ENCODE assay signal across 1 cellular context in the genomic region with DNA sequence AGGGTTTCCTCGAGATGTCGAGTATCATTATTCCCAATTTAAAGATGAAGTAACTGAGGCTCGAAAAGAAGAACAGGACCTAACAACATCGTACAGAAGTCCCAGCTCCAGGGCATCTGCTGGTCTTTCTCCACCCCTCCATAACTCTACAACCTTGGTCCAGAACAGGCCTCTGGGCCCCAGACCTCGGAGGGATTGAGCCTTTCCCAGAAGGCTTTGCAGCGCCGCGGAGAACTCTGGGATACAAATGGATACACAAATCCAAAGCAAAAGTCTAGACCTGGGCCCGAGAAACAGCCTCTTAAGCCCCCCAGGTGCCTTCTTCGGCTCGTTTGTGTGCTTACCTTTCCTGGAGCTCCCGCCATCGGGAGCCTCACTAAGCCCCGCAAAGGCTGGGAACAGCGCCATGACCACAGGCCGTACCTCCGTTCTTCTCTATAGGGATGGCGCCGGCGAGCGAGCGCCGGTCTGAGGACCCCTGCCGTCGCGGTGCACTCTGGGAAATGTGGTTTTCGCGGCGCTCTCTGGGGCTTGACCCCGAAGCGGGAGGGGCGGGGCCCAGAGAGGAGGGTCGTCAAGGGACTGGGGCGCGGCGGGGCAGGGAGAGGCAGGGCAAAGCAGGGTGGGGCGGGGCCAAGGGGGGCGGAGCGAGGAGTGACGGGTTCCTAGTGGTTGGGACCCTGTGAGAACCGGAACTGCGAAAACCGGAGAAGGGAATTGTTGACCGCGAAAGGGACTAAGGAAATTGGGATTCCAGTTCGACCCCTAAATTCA.
TF ChIP-seq lines count a peak whose summit lies in the region.

Gene NRDE2, minus strand, starts transcription at position 445 of the 774 bp plus-strand sequence. Its CDS starts 37 bp downstream, at position 408.

TF ChIP-seq in HepG2, 621 proteins besides CTCF, POLR2A, EP300 and RAD21 (continued from another document and continues in another):
- TF ChIP-seq MIXL1 (CRISPR knock-in tag; IDR thresholded peaks at IDR 0.05), result no peak
- TF ChIP-seq ZNF354B (CRISPR knock-in tag; IDR thresholded peaks at IDR 0.05), result no peak
- TF ChIP-seq ZMAT5 (CRISPR knock-in tag; IDR thresholded peaks at IDR 0.05; ENCODE audit: borderline replicate concordance, low read depth), result no peak
- TF ChIP-seq ZFP82 (CRISPR knock-in tag; IDR thresholded peaks at IDR 0.05; ENCODE audit: borderline replicate concordance), result peak; percentile 84; the same call in 1 of the 2 replicates
- TF ChIP-seq, protein P1, sequence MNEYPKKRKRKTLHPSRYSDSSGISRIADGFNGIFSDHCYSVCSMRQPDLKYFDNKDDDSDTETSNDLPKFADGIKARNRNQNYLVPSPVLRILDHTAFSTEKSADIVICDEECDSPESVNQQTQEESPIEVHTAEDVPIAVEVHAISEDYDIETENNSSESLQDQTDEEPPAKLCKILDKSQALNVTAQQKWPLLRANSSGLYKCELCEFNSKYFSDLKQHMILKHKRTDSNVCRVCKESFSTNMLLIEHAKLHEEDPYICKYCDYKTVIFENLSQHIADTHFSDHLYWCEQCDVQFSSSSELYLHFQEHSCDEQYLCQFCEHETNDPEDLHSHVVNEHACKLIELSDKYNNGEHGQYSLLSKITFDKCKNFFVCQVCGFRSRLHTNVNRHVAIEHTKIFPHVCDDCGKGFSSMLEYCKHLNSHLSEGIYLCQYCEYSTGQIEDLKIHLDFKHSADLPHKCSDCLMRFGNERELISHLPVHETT (CRISPR knock-in tag; conservative IDR thresholded peaks at IDR 0.05), result peak; percentile 62; the same call in 1 of the 2 replicates
- TF ChIP-seq ZNF687 (CRISPR knock-in tag; IDR thresholded peaks at IDR 0.05), result peak; percentile 91
- TF ChIP-seq ZNF121 (CRISPR knock-in tag; IDR thresholded peaks at IDR 0.05), result no peak
- no peak for TF ChIP-seq TEAD3 (CRISPR knock-in tag; optimal IDR thresholded peaks at IDR 0.05; ENCODE audit: borderline replicate concordance)
- TF ChIP-seq GFI1 (CRISPR knock-in tag; IDR thresholded peaks at IDR 0.05; ENCODE audit: borderline replicate concordance), result peak; percentile 34; the same call in 1 of the 2 replicates
- TF ChIP-seq ZFX (CRISPR knock-in tag; IDR thresholded peaks at IDR 0.05; ENCODE audit: low read depth), result peak; percentile 99
- peak; percentile 64; the same call in 1 of the 2 replicates for TF ChIP-seq EHMT2 (IDR thresholded peaks at IDR 0.05; ENCODE audit: borderline replicate concordance, low read depth, low read length)
- no peak for TF ChIP-seq ZNF773 (CRISPR knock-in tag; IDR thresholded peaks at IDR 0.05; ENCODE audit: borderline replicate concordance)
- peak; percentile 19; the same call in 1 of the 2 replicates for TF ChIP-seq ZNF768 (CRISPR knock-in tag; IDR thresholded peaks at IDR 0.05)
- TF ChIP-seq JARID2 (CRISPR knock-in tag; IDR thresholded peaks at IDR 0.05; ENCODE audit: insufficient replicate concordance), result no peak
- TF ChIP-seq, protein P2, sequence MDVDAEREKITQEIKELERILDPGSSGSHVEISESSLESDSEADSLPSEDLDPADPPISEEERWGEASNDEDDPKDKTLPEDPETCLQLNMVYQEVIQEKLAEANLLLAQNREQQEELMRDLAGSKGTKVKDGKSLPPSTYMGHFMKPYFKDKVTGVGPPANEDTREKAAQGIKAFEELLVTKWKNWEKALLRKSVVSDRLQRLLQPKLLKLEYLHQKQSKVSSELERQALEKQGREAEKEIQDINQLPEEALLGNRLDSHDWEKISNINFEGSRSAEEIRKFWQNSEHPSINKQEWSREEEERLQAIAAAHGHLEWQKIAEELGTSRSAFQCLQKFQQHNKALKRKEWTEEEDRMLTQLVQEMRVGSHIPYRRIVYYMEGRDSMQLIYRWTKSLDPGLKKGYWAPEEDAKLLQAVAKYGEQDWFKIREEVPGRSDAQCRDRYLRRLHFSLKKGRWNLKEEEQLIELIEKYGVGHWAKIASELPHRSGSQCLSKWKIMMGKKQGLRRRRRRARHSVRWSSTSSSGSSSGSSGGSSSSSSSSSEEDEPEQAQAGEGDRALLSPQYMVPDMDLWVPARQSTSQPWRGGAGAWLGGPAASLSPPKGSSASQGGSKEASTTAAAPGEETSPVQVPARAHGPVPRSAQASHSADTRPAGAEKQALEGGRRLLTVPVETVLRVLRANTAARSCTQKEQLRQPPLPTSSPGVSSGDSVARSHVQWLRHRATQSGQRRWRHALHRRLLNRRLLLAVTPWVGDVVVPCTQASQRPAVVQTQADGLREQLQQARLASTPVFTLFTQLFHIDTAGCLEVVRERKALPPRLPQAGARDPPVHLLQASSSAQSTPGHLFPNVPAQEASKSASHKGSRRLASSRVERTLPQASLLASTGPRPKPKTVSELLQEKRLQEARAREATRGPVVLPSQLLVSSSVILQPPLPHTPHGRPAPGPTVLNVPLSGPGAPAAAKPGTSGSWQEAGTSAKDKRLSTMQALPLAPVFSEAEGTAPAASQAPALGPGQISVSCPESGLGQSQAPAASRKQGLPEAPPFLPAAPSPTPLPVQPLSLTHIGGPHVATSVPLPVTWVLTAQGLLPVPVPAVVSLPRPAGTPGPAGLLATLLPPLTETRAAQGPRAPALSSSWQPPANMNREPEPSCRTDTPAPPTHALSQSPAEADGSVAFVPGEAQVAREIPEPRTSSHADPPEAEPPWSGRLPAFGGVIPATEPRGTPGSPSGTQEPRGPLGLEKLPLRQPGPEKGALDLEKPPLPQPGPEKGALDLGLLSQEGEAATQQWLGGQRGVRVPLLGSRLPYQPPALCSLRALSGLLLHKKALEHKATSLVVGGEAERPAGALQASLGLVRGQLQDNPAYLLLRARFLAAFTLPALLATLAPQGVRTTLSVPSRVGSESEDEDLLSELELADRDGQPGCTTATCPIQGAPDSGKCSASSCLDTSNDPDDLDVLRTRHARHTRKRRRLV (CRISPR knock-in tag; IDR thresholded peaks at IDR 0.05), result peak; percentile 70; the same call in 1 of the 2 replicates
- TF ChIP-seq ZNF160 (CRISPR knock-in tag; IDR thresholded peaks at IDR 0.05), result no peak
- peak; percentile 35; the same call in 1 of the 2 replicates for TF ChIP-seq GATAD2A (CRISPR knock-in tag; IDR thresholded peaks at IDR 0.05)
- TF ChIP-seq ATF1 (CRISPR knock-in tag; IDR thresholded peaks at IDR 0.05), result peak; percentile 11; the same call in 1 of the 2 replicates
- TF ChIP-seq KLF15 (CRISPR knock-in tag; IDR thresholded peaks at IDR 0.05; ENCODE audit: borderline replicate concordance), result no peak
- TF ChIP-seq, protein P3, sequence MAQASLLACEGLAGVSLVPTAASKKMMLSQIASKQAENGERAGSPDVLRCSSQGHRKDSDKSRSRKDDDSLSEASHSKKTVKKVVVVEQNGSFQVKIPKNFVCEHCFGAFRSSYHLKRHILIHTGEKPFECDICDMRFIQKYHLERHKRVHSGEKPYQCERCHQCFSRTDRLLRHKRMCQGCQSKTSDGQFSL (CRISPR knock-in tag; IDR thresholded peaks at IDR 0.05), result no peak
- TF ChIP-seq MXD3 (CRISPR knock-in tag; IDR thresholded peaks at IDR 0.05), result no peak
- no peak for TF ChIP-seq ZNF512 (CRISPR knock-in tag; IDR thresholded peaks at IDR 0.05)
- TF ChIP-seq, protein P4, sequence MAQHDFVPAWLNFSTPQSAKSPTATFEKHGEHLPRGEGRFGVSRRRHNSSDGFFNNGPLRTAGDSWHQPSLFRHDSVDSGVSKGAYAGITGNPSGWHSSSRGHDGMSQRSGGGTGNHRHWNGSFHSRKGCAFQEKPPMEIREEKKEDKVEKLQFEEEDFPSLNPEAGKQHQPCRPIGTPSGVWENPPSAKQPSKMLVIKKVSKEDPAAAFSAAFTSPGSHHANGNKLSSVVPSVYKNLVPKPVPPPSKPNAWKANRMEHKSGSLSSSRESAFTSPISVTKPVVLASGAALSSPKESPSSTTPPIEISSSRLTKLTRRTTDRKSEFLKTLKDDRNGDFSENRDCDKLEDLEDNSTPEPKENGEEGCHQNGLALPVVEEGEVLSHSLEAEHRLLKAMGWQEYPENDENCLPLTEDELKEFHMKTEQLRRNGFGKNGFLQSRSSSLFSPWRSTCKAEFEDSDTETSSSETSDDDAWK (CRISPR knock-in tag; IDR thresholded peaks at IDR 0.05), result no peak
- no peak for TF ChIP-seq KDM4B (CRISPR knock-in tag; IDR thresholded peaks at IDR 0.05)
- TF ChIP-seq ZNF660 (CRISPR knock-in tag; IDR thresholded peaks at IDR 0.05; ENCODE audit: borderline replicate concordance, low read depth), result no peak
- no peak for TF ChIP-seq USF2 (IDR thresholded peaks at IDR 0.05; ENCODE audit: low read depth, low read length)
- TF ChIP-seq USF2 (CRISPR knock-in tag; IDR thresholded peaks at IDR 0.05; ENCODE audit: borderline replicate concordance), result no peak
- no peak for TF ChIP-seq SP140L (CRISPR knock-in tag; IDR thresholded peaks at IDR 0.05; ENCODE audit: borderline replicate concordance)
- TF ChIP-seq NFYB (CRISPR knock-in tag; IDR thresholded peaks at IDR 0.05), result peak; percentile 61
- TF ChIP-seq NBN (conservative IDR thresholded peaks at IDR 0.05), result no peak
- no peak for TF ChIP-seq ZFP62 (CRISPR knock-in tag; IDR thresholded peaks at IDR 0.05)
- no peak for TF ChIP-seq ZNF552 (CRISPR knock-in tag; IDR thresholded peaks at IDR 0.05; ENCODE audit: borderline replicate concordance)
- 0 out of 2 replicates have a peak, but pooled peaks have one; percentile 45 for TF ChIP-seq TSC22D2 (CRISPR knock-in tag; IDR thresholded peaks at IDR 0.05; ENCODE audit: borderline replicate concordance)
- no peak for TF ChIP-seq TARDBP (CRISPR knock-in tag; IDR thresholded peaks at IDR 0.05)
- peak; percentile 42; the same call in 1 of the 2 replicates for TF ChIP-seq PITX1 (CRISPR knock-in tag; IDR thresholded peaks at IDR 0.05)
- peak; percentile 55; the same call in 1 of the 2 replicates for TF ChIP-seq FOXC1 (CRISPR knock-in tag; IDR thresholded peaks at IDR 0.05; ENCODE audit: borderline replicate concordance)
- TF ChIP-seq ONECUT2 (CRISPR knock-in tag; IDR thresholded peaks at IDR 0.05), result 0 out of 2 replicates have a peak, but pooled peaks have one; percentile 8
- no peak for TF ChIP-seq HES4 (CRISPR knock-in tag; IDR thresholded peaks at IDR 0.05; ENCODE audit: borderline replicate concordance)
- no peak for TF ChIP-seq ZNF20 (CRISPR knock-in tag; IDR thresholded peaks at IDR 0.05)
- 0 out of 2 replicates have a peak, but pooled peaks have one; percentile 21 for TF ChIP-seq ZNF614 (CRISPR knock-in tag; IDR thresholded peaks at IDR 0.05; ENCODE audit: borderline replicate concordance)
- TF ChIP-seq MED13 (CRISPR knock-in tag; IDR thresholded peaks at IDR 0.05), result 0 out of 2 replicates have a peak, but pooled peaks have one; percentile 35
- no peak for TF ChIP-seq FOXO1 (CRISPR knock-in tag; IDR thresholded peaks at IDR 0.05)
- TF ChIP-seq ZNF776 (CRISPR knock-in tag; IDR thresholded peaks at IDR 0.05), result no peak
